ENCODE assay signal across 9 cellular contexts in the genomic region with DNA sequence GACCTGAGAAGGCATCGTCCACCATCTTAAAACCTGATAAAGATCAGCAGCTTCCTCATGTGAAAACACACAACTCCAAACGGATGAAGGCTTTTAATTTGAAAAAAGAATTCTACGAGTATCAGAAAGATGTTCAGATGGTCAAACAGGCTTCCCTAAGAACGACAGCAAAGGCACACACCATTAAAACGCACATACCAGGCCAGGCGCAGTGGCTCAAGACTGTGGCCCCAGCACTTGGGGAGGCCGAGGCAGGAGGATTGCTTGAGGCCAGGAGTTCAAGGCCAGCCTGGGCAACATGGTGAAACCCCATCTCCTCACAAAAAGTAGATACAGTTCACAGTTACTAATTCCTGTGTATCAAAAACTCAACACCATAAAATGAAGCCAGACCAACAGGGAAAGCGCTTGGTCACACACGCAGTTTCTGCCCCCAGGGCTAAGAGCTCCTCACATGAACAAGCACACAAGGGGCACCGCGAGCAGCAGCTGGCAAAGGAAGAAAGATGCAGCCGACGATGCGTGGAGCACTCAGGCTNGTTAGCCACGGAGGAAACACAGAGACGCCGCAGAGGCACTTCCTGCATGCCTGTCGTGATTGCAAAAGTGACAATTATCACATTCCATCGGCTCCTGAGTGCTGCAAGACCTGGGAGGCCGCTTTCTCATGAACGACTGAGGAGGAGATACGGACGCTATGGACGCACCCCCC.
DNase-seq lines count a peak whose midpoint lies in the region; ATAC-seq, FAIRE-seq and TF ChIP-seq lines count a peak whose summit lies in the region.
"Had no signal": no experiment of that assay in that cellular context is flagged by ENCODE, and none has a peak within 500 bp of the region (broad histone marks: within the 10 kb centered on the region; RNA-seq: fewer than 3 reads in every experiment).

No MANE protein-coding gene starts in this region.

- FAIRE-seq in GM12891 (lab: Jason Lieb, UNC) = no peak
- FAIRE-seq: pancreas had no signal

- no peaks in the 10 kb centered on the region for H3K9me3 ChIP-seq in parathyroid adenoma (ENCODE audit: control insufficient read depth, low read length)
- H3K9me3 ChIP-seq: pancreas had no signal

- peak overlapping the region in 3 of 5 experiments; percentile 11 to 38 (median 21) for H3K4me3 Mint-ChIP-seq in brain

- DNase-seq in AG08396 (ENCODE audit: low spot score) (peak; percentile 36), H4 (ENCODE audit: low spot score) (peak; percentile 78), SK-N-DZ (ENCODE audit: low spot score) (peak; percentile 62), GM12891 (ENCODE audit: insufficient read length, low spot score) (no peak), caudate nucleus (lab: John Stamatoyannopoulos, UW) (no peak)

- H3K9me3 Mint-ChIP-seq in brain = peaks cover 3 to 13% (median 7%) of the 10 kb centered on the region in 5 experiments

- H3K4me2 ChIP-seq in parathyroid adenoma (ENCODE audit: low read length) = peak overlapping the region; percentile 44

- peak overlapping the region in 3 of 5 experiments; percentile 9 to 94 (median 41) for H3K27ac Mint-ChIP-seq in brain

- ATAC-seq in GM21367 (IDR thresholded peaks at IDR 0.05; ENCODE audit: unreplicated experiment) = no peak

- peaks cover 23% of the 10 kb centered on the region for H3K4me1 Mint-ChIP-seq in brain

- no peaks in the 10 kb centered on the region for H3K79me2 ChIP-seq in parathyroid adenoma

- TF ChIP-seq POLR2A in GM12891 (IDR thresholded peaks at IDR 0.05; ENCODE audit: low read depth, low read length) = no peak

- no peaks in the 10 kb centered on the region for H3K36me3 ChIP-seq in parathyroid adenoma (ENCODE audit: control insufficient read depth, insufficient read depth, low read length)
- H3K36me3 ChIP-seq: pancreas had no signal

- peaks cover 4% of the 10 kb centered on the region for H3K27me3 ChIP-seq in parathyroid adenoma (ENCODE audit: control insufficient read depth, insufficient read depth, low read length)

- peaks cover 4% of the 10 kb centered on the region for H3K27me3 Mint-ChIP-seq in brain

- H3K9ac ChIP-seq in parathyroid adenoma = no peak overlapping the region

- no peak for TF ChIP-seq CTCF in brain (conservative IDR thresholded peaks at IDR 0.05)
- no peak for TF ChIP-seq CTCF in parathyroid adenoma (IDR thresholded peaks at IDR 0.05)

- peak overlapping the region; percentile 25 for H2AFZ ChIP-seq in parathyroid adenoma

- H3K4me3 ChIP-seq in parathyroid adenoma (ENCODE audit: low read depth, low read length) = no peak overlapping the region
- H3K4me3 ChIP-seq: pancreas had no signal

- no peaks in the 10 kb centered on the region for H3K36me3 Mint-ChIP-seq in brain

- H3K27ac ChIP-seq in parathyroid adenoma (no peak overlapping the region), caudate nucleus (ENCODE audit: low read depth, low read length) (no peak overlapping the region)
- H3K27ac ChIP-seq: pancreas had no signal

- H3K4me1 ChIP-seq in parathyroid adenoma = peaks cover 12% of the 10 kb centered on the region
- H3K4me1 ChIP-seq: pancreas had no signal

TF ChIP-seq in GM12891, 5 proteins besides CTCF, POLR2A, EP300 and RAD21:
- TF ChIP-seq POLR2AphosphoS5 (IDR thresholded peaks at IDR 0.05; ENCODE audit: low read depth, low read length) (no peak), PAX5 (IDR thresholded peaks at IDR 0.05; ENCODE audit: insufficient read depth, low read length, severe bottlenecking) (no peak), POU2F2 (IDR thresholded peaks at IDR 0.05; ENCODE audit: low read depth, low read length) (no peak), TAF1 (IDR thresholded peaks at IDR 0.05; ENCODE audit: low read depth, low read length) (no peak), SPI1 (IDR thresholded peaks at IDR 0.05; ENCODE audit: low read depth, low read length) (no peak)

Comparison
In these comparisons a context has a peak if more than half of its experiments do, and no peak if none do; other contexts are left out.
1. DNase-seq: peak in AG08396 (single experiment), H4 (single experiment) and SK-N-DZ (single experiment); none in GM12891 (single experiment) and caudate nucleus (0 of 61).